Comparison of ENCODE assay signal across 21 cellular contexts in genomic region chrX:39012561-39013209, GRCh38.
DNase-seq lines count a peak whose midpoint lies in the region; ATAC-seq, FAIRE-seq and TF ChIP-seq lines count a peak whose summit lies in the region.
"Had no signal": no experiment of that assay in that cellular context is flagged by ENCODE, and none has a peak within 500 bp of the region (broad histone marks: within the 10 kb centered on the region; RNA-seq: fewer than 3 reads in every experiment).

No MANE protein-coding gene starts in this region.

- DNase-seq in GM03348 (ENCODE audit: low spot score) (peak; percentile 16), heart left ventricle (no peak), retinal pigment epithelial cell (ENCODE audit: low read depth) (peak; percentile 10), pancreas (no peak), esophagus squamous epithelium (lab: John Stamatoyannopoulos, UW) (no peak)
- DNase-seq in activated CD4-positive, alpha-beta memory T cell treated with anti-CD3 and anti-CD28 coated beads, Interleukin-2, amount 10 ng/mL, durations not matched to agents 7 days and 5 days = no peak
- DNase-seq: activated CD4-positive, alpha-beta T cell treated with anti-CD3 and anti-CD28 coated beads for 48 hours; activated T-cell treated with anti-CD3 and anti-CD28 coated beads, Interleukin-2, amount 50 U/mL, for 48 hours; BE2C; DND-41; dorsolateral prefrontal cortex; KG1; NCI-H1694 treated with DMSO at 0.1 percent for 48 hours; NCI-H510A treated with DMSO at 0.1 percent for 48 hours; RPMI8226; stimulated activated CD4-positive, alpha-beta T cell treated with anti-CD3 and anti-CD28 coated beads, Interleukin-2, amount 100 ng/mL, for 48 hours had no signal

- peaks cover 0 to 18% (median 0%) of the 10 kb centered on the region in 12 donors for H3K4me1 ChIP-seq in heart left ventricle
- H3K4me1 ChIP-seq in pancreas = peaks cover 0 to 3% (median 0%) of the 10 kb centered on the region in 3 donors
- peaks cover 0 to 17% (median 2%) of the 10 kb centered on the region in 3 donors for H3K4me1 ChIP-seq in esophagus squamous epithelium
- H3K4me1 ChIP-seq: BE2C, foreskin keratinocyte had no signal

- H3K4me1 Mint-ChIP-seq in activated CD4-positive, alpha-beta memory T cell treated with anti-CD3 and anti-CD28 coated beads, Interleukin-2, amount 10 ng/mL, durations not matched to agents 7 days and 5 days = no peaks in the 10 kb centered on the region

- CTCF ChIA-PET in activated CD4-positive, alpha-beta memory T cell treated with anti-CD3 and anti-CD28 coated beads, Interleukin-2, amount 10 ng/mL, durations not matched to agents 7 days and 5 days (lab: Charles Lee) = no interaction called here

- H3K4me3 ChIP-seq in heart left ventricle = no peak overlapping the region
- no peak overlapping the region for H3K4me3 ChIP-seq in retinal pigment epithelial cell (ENCODE audit: low read length)
- no peak overlapping the region for H3K4me3 ChIP-seq in pancreas
- H3K4me3 ChIP-seq in esophagus squamous epithelium = no peak overlapping the region
- H3K4me3 ChIP-seq: dorsolateral prefrontal cortex had no signal

- FAIRE-seq in pancreas (lab: Jason Lieb, UNC) = no peak
- FAIRE-seq: keratinocyte had no signal

- intact Hi-C loops in heart left ventricle (cut with DNase I) (no loop called here), pancreas (cut with DNase I) (no loop called here), esophagus squamous epithelium (cut with DNase I) (no loop called here)

- POLR2A ChIA-PET in activated CD4-positive, alpha-beta memory T cell treated with anti-CD3 and anti-CD28 coated beads, Interleukin-2, amount 10 ng/mL, durations not matched to agents 7 days and 5 days (lab: Charles Lee) = no interaction called here

- H3K9me3 ChIP-seq in heart left ventricle (no peaks in the 10 kb centered on the region), pancreas (no peaks in the 10 kb centered on the region), esophagus squamous epithelium (no peaks in the 10 kb centered on the region)
- H3K9me3 ChIP-seq: BE2C had no signal

- no peaks in the 10 kb centered on the region for H3K36me3 Mint-ChIP-seq in activated CD4-positive, alpha-beta memory T cell treated with anti-CD3 and anti-CD28 coated beads, Interleukin-2, amount 10 ng/mL, durations not matched to agents 7 days and 5 days (ENCODE audit: low read depth)

- no peaks in the 10 kb centered on the region for H3K27me3 Mint-ChIP-seq in activated CD4-positive, alpha-beta memory T cell treated with anti-CD3 and anti-CD28 coated beads, Interleukin-2, amount 10 ng/mL, durations not matched to agents 7 days and 5 days

- H3K27ac ChIP-seq in heart left ventricle = peak overlapping the region in 1 of 12 donors; percentile 24
- no peak overlapping the region for H3K27ac ChIP-seq in pancreas
- peak overlapping the region in 1 of 4 donors; percentile 9 for H3K27ac ChIP-seq in esophagus squamous epithelium
- H3K27ac ChIP-seq: foreskin keratinocyte had no signal

- H3K27ac Mint-ChIP-seq in activated CD4-positive, alpha-beta memory T cell treated with anti-CD3 and anti-CD28 coated beads, Interleukin-2, amount 10 ng/mL, durations not matched to agents 7 days and 5 days = no peak overlapping the region
- H3K27ac Mint-ChIP-seq: T-helper 2 cell treated with Interferon-gamma antibody and Interleukin-4, amounts not matched to agents 5 μg/mL and 100 μg/mL, for 36 hours had no signal

- no peak overlapping the region for H3K4me3 Mint-ChIP-seq in activated CD4-positive, alpha-beta memory T cell treated with anti-CD3 and anti-CD28 coated beads, Interleukin-2, amount 10 ng/mL, durations not matched to agents 7 days and 5 days
- H3K4me3 Mint-ChIP-seq: T-helper 2 cell treated with Interferon-gamma antibody and Interleukin-4, amounts not matched to agents 5 μg/mL and 100 μg/mL, for 36 hours had no signal

- ATAC-seq in SK-N-SH treated with all-trans-retinoic acid at 6 μM for 48 hours = no peak
- peak in 3 of 4 donors; percentile 46 to 64 (median 56) for ATAC-seq in heart left ventricle
- ATAC-seq in HG02885 (IDR thresholded peaks at IDR 0.05; ENCODE audit: poor library complexity, unreplicated experiment) = no peak
- no peak for ATAC-seq in pancreas
- ATAC-seq: foreskin keratinocyte had no signal

- H3K27me3 ChIP-seq in heart left ventricle (peaks cover 0 to 10% (median 0%) of the 10 kb centered on the region in 9 donors), pancreas (no peaks in the 10 kb centered on the region), esophagus squamous epithelium (no peaks in the 10 kb centered on the region)
- H3K27me3 ChIP-seq: BE2C, foreskin keratinocyte had no signal

- TF ChIP-seq CTCF in heart left ventricle (IDR thresholded peaks at IDR 0.05) (no peak), retinal pigment epithelial cell (conservative IDR thresholded peaks at IDR 0.05; ENCODE audit: low read depth, low read length) (no peak), pancreas (IDR thresholded peaks at IDR 0.05) (no peak), esophagus squamous epithelium (IDR thresholded peaks at IDR 0.05) (no peak)

- 22 to 53% (median 37%) methylated on average over 5 of the region's 5 CpGs for WGBS in heart left ventricle, 4 donors
- WGBS in pancreas, 2 donors = 40% methylated on average over 5 of the region's 5 CpGs
- WGBS in esophagus squamous epithelium, 2 donors = 41 to 60% methylated on average over 5 of the region's 5 CpGs

- no peaks in the 10 kb centered on the region for H3K36me3 ChIP-seq in heart left ventricle
- H3K36me3 ChIP-seq in pancreas = no peaks in the 10 kb centered on the region
- H3K36me3 ChIP-seq in esophagus squamous epithelium = no peaks in the 10 kb centered on the region
- H3K36me3 ChIP-seq: BE2C had no signal

- TF ChIP-seq POLR2A in heart left ventricle (IDR thresholded peaks at IDR 0.05) = no peak
- TF ChIP-seq POLR2A in esophagus squamous epithelium (IDR thresholded peaks at IDR 0.05) = no peak

- H3K9me3 Mint-ChIP-seq in activated CD4-positive, alpha-beta memory T cell treated with anti-CD3 and anti-CD28 coated beads, Interleukin-2, amount 10 ng/mL, durations not matched to agents 7 days and 5 days = no peaks in the 10 kb centered on the region
- H3K9me3 Mint-ChIP-seq: T-helper 2 cell treated with Interferon-gamma antibody and Interleukin-4, amounts not matched to agents 5 μg/mL and 100 μg/mL, for 36 hours had no signal

TF ChIP-seq in SK-N-SH treated with all-trans-retinoic acid at 6 μM for 48 hours, 23 proteins besides CTCF, POLR2A, EP300 and RAD21:
- TF ChIP-seq ZC3H10 (CRISPR knock-in tag; IDR thresholded peaks at IDR 0.05) = no peak
- TF ChIP-seq ISL1 (CRISPR knock-in tag; IDR thresholded peaks at IDR 0.05) = 0 out of 2 replicates have a peak, but pooled peaks have one; percentile 20
- TF ChIP-seq TOX (CRISPR knock-in tag; IDR thresholded peaks at IDR 0.05; ENCODE audit: borderline replicate concordance) = no peak
TF ChIP-seq in SK-N-SH treated with all-trans-retinoic acid at 6 μM for 48 hours: peak in this region for 1.

Comparison
In these comparisons a context has a peak if more than half of its experiments do, and no peak if none do; other contexts are left out.
1. DNase-seq: peak in GM03348 (single experiment) and retinal pigment epithelial cell (single experiment); none in heart left ventricle (0 of 5), pancreas (0 of 6), activated CD4-positive, alpha-beta memory T cell treated with anti-CD3 and anti-CD28 coated beads, Interleukin-2, amount 10 ng/mL, durations not matched to agents 7 days and 5 days (single experiment) and esophagus squamous epithelium (single experiment).
2. ATAC-seq: peak in heart left ventricle (3 of 4); none in SK-N-SH treated with all-trans-retinoic acid at 6 μM for 48 hours (single experiment), HG02885 (single experiment) and pancreas (0 of 4).